Comparison of ENCODE assay signal across 1 cellular context in the genomic region with DNA sequence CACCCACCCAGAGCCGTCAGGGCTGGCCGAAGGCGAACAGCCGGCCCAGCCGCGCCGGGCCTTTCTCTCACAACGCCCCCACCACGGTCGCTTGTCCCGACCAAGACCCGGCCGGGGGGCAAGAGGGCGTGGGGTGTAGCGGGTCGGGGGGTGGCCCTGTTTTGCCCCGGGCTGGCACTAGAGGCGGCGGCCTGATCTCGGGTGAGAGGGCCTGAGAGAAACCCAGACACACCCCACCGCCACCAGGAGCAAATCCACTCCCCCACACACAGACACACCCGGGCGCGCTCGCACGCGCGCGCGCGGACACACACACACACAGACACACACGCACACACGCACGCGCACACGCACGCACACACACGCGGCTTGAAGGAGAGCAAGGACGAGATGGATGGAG.
TF ChIP-seq lines count a peak whose summit lies in the region.

No MANE protein-coding gene starts in this region.

TF ChIP-seq in K562, 482 proteins besides CTCF, POLR2A, EP300 and RAD21 (continued from another document):
- TF ChIP-seq PHF20 (IDR thresholded peaks at IDR 0.05; ENCODE audit: partially characterized antibody), result peak; percentile 29
